11 cellular contexts compared by ENCODE assay signal in genomic region chr7:83934118-83934734, GRCh38.
A peak's percentile ranks its signal among the peaks of the same experiment; 100 is the strongest.
DNase-seq lines count a peak whose midpoint lies in the region; ATAC-seq, FAIRE-seq and TF ChIP-seq lines count a peak whose summit lies in the region.
"Had no signal": no experiment of that assay in that cellular context is flagged by ENCODE, and none has a peak within 500 bp of the region (broad histone marks: within the 10 kb centered on the region; RNA-seq: fewer than 3 reads in every experiment).

No MANE protein-coding gene starts in this region.

- intact Hi-C loops in kidney (cut with DNase I) (no loop called here), colonic mucosa (cut with DNase I) (no loop called here)

- H3K4me3 ChIP-seq in HEK293 (ENCODE audit: low read depth, low read length), result no peak overlapping the region
- H3K4me3 ChIP-seq in astrocyte of the spinal cord (ENCODE audit: low read depth, low read length), result no peak overlapping the region
- H3K4me3 ChIP-seq in kidney (ENCODE audit: low read length in 2 of 2), result no peak overlapping the region
- H3K4me3 ChIP-seq in colonic mucosa, result no peak overlapping the region

- POLR2A ChIA-PET in HEK293 (lab: Yijun Ruan, JAX), result no interaction called here

- in situ Hi-C loops in astrocyte of the spinal cord (cut with HindIII; ENCODE audit: low sequenced_read_pairs), result no loop called here

- CTCF ChIA-PET in HEK293 (lab: Yijun Ruan, JAX), result interaction anchor here (0.6 to 6.3 kb wide), 11 partner anchors 10 to 1896 kb away, joined by 3 to 81 read pairs (median 3); no protein-coding TSS in a partner anchor

- FAIRE-seq in kidney (lab: Jason Lieb, UNC), result peak; percentile 52
- no peak for FAIRE-seq in H54 (lab: Jason Lieb, UNC)

- no peak for TF ChIP-seq POLR2A in H54 (IDR thresholded peaks at IDR 0.05; ENCODE audit: low read depth, low read length)

- H3K4me1 ChIP-seq in HEK293 (ENCODE audit: control insufficient read depth, insufficient read depth, low read length) (no peaks in the 10 kb centered on the region), kidney (ENCODE audit: control insufficient read depth in 1 of 2, insufficient read depth in 1 of 2, low read depth in 1 of 2, low read length in 2 of 2) (no peaks in the 10 kb centered on the region), colonic mucosa (no peaks in the 10 kb centered on the region)

- H3K36me3 ChIP-seq in HEK293 (ENCODE audit: control insufficient read depth in 2 of 2, insufficient read depth in 1 of 2, low read length in 2 of 2) (no peaks in the 10 kb centered on the region), kidney (ENCODE audit: control insufficient read depth in 1 of 2, insufficient read depth in 2 of 2, low read length in 2 of 2) (no peaks in the 10 kb centered on the region), colonic mucosa (no peaks in the 10 kb centered on the region)

- DNase-seq in astrocyte of the spinal cord (ENCODE audit: low read depth, low spot score) (peak; percentile 7), kidney (no peak), H54 (ENCODE audit: insufficient read length, low spot score) (no peak), SHP77 treated with DMSO at 0.1 percent for 48 hours (lab: John Stamatoyannopoulos, UW) (no peak), colonic mucosa (no peak)
- DNase-seq: activated CD8-positive, alpha-beta T cell treated with anti-CD3 and anti-CD28 coated beads, Interleukin-2, amount 10 ng/mL, durations not matched to agents 7 days and 5 days; NCI-H2227 treated with DMSO at 0.1 percent for 48 hours; occipital lobe had no signal

- H3K9ac ChIP-seq in kidney (ENCODE audit: low read length in 2 of 2) (no peak overlapping the region), colonic mucosa (ENCODE audit: low read depth in 2 of 2, low read length in 2 of 2) (no peak overlapping the region)

- H3K9me3 ChIP-seq in HEK293 (ENCODE audit: control insufficient read depth, insufficient read depth, low read depth, low read length), result no peaks in the 10 kb centered on the region
- H3K9me3 ChIP-seq in kidney (ENCODE audit: control insufficient read depth in 1 of 2, low read length in 2 of 2), result no peaks in the 10 kb centered on the region
- H3K9me3 ChIP-seq in colonic mucosa, result no peaks in the 10 kb centered on the region

- no peaks in the 10 kb centered on the region for H3K27me3 ChIP-seq in colonic mucosa

- peak; percentile 72 for TF ChIP-seq CTCF in C4-2B (conservative IDR thresholded peaks at IDR 0.05)
- TF ChIP-seq CTCF in HEK293 (tag by site-specific recombination; IDR thresholded peaks at IDR 0.05), result no peak
- peak; percentile 31 for TF ChIP-seq CTCF in astrocyte of the spinal cord (IDR thresholded peaks at IDR 0.05; ENCODE audit: low read depth, low read length)
- TF ChIP-seq CTCF in kidney (IDR thresholded peaks at IDR 0.05; ENCODE audit: borderline replicate concordance, extremely low read depth, insufficient read depth), result no peak
- no peak for TF ChIP-seq CTCF in colonic mucosa (IDR thresholded peaks at IDR 0.05)

- ATAC-seq in HG02610 (IDR thresholded peaks at IDR 0.05; ENCODE audit: unreplicated experiment), result no peak
- ATAC-seq: activated CD8-positive, alpha-beta T cell treated with anti-CD3 and anti-CD28 coated beads, Interleukin-2, amount 10 ng/mL, durations not matched to agents 7 days and 5 days had no signal

- H3K27ac ChIP-seq in C4-2B (no peak overlapping the region), HEK293 (ENCODE audit: extremely low read depth, low read depth, low read length) (no peak overlapping the region), kidney (ENCODE audit: low read depth in 2 of 2, low read length in 2 of 2) (no peak overlapping the region), colonic mucosa (no peak overlapping the region)

TF ChIP-seq in HEK293, 187 proteins besides CTCF, POLR2A, EP300 and RAD21:
- TF ChIP-seq ZNF654 (tag by site-specific recombination; IDR thresholded peaks at IDR 0.05; ENCODE audit: low read depth) (0 out of 2 replicates have a peak, but pooled peaks have one; percentile 5), FEZF1 (tag by site-specific recombination; IDR thresholded peaks at IDR 0.05) (no peak)

Comparison
In these comparisons a context has a peak if more than half of its experiments do, and no peak if none do; other contexts are left out.
1. CTCF ChIP-seq: peak in C4-2B (single experiment) and astrocyte of the spinal cord (single experiment); none in HEK293 (single experiment), kidney (single experiment) and colonic mucosa (single experiment).